ENCODE assay signal across 16 cellular contexts in the genomic region with DNA sequence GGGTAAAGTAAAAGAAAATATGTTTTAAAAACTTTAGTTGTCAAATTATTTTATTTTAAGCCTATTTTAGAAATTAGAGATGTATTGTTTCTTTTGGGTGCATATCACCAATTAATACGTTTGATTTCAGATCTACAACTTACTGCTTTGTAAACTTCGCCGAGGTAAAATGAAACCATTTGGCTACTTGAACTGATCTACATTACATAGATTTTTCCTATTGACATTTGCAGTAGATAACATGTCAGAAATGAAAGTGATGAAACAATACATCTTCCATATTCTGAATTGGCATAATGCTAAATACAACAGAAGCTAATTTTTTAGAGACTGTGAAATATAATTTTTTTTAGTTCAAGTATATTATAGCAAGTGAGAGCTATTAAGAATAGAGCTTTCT. TPM values are rescaled to one million over a fixed set of nuclear protein-coding genes. Genes with fewer than 3 reads are reported as not detected.
DNase-seq lines count a peak whose midpoint lies in the region; ATAC-seq, FAIRE-seq and TF ChIP-seq lines count a peak whose summit lies in the region.
"Had no signal": no experiment of that assay in that cellular context is flagged by ENCODE, and none has a peak within 500 bp of the region (broad histone marks: within the 10 kb centered on the region; RNA-seq: fewer than 3 reads in every experiment).

No MANE protein-coding gene starts in this region.

- H3K27ac Mint-ChIP-seq in stimulated activated naive CD8-positive, alpha-beta T cell treated with anti-CD3 and anti-CD28 coated beads, Interleukin-15, Interleukin-2, amounts not matched to agents 100 ng/mL and 50 ng/mL, for 24 hours: peak overlapping the region; percentile 47
- H3K27ac Mint-ChIP-seq in stimulated activated naive CD8-positive, alpha-beta T cell treated with anti-CD3 and anti-CD28 coated beads, Interleukin-15, amount 100 ng/mL, for 72 hours: no peak overlapping the region

- no peak overlapping the region for H3K4me2 ChIP-seq in GM23248 (ENCODE audit: unreplicated experiment)
- H3K4me2 ChIP-seq: BLaER1 treated with 17β-estradiol and CSF1 and Interleukin-3, amounts not matched to agents 10 nM and 100 nM had no signal

- no peaks in the 10 kb centered on the region for H3K9me3 Mint-ChIP-seq in stimulated activated naive CD8-positive, alpha-beta T cell treated with anti-CD3 and anti-CD28 coated beads, Interleukin-15, Interleukin-2, amounts not matched to agents 100 ng/mL and 50 ng/mL, for 24 hours
- no peaks in the 10 kb centered on the region for H3K9me3 Mint-ChIP-seq in stimulated activated naive CD8-positive, alpha-beta T cell treated with anti-CD3 and anti-CD28 coated beads, Interleukin-15, amount 100 ng/mL, for 72 hours
- H3K9me3 Mint-ChIP-seq: CD8-positive, alpha-beta memory T cell had no signal

- FAIRE-seq in colon (lab: Jason Lieb, UNC): peak; percentile 21
- FAIRE-seq: GM19239, H1, K562 had no signal

- H3K9ac ChIP-seq in GM23248: no peak overlapping the region
- H3K9ac ChIP-seq: BLaER1 treated with 17β-estradiol and CSF1 and Interleukin-3, amounts not matched to agents 10 nM and 100 nM had no signal

- H3K9me3 ChIP-seq in GM23248 (ENCODE audit: low read depth): no peaks in the 10 kb centered on the region
- H3K9me3 ChIP-seq: BLaER1 treated with 17β-estradiol and CSF1 and Interleukin-3, amounts not matched to agents 10 nM and 100 nM; Caco-2; HAP-1 had no signal

- POLR2A ChIA-PET in GM10248 (lab: Yijun Ruan, JAX): no interaction called here

- peaks cover 99% of the 10 kb centered on the region for H3K79me2 ChIP-seq in GM23248 (ENCODE audit: insufficient read depth)

- H3K4me3 ChIP-seq in GM23248: no peak overlapping the region
- H3K4me3 ChIP-seq: BLaER1 treated with 17β-estradiol and CSF1 and Interleukin-3, amounts not matched to agents 10 nM and 100 nM; HAP-1; K562 had no signal

- H3K4me1 Mint-ChIP-seq in stimulated activated naive CD8-positive, alpha-beta T cell treated with anti-CD3 and anti-CD28 coated beads, Interleukin-15, Interleukin-2, amounts not matched to agents 100 ng/mL and 50 ng/mL, for 24 hours (ENCODE audit: low read depth): peaks cover 44% of the 10 kb centered on the region
- peaks cover 46% of the 10 kb centered on the region for H3K4me1 Mint-ChIP-seq in stimulated activated naive CD8-positive, alpha-beta T cell treated with anti-CD3 and anti-CD28 coated beads, Interleukin-15, amount 100 ng/mL, for 72 hours

- CTCF ChIA-PET in GM10248 (lab: Yijun Ruan, JAX): no interaction called here

- H3K27me3 Mint-ChIP-seq in stimulated activated naive CD8-positive, alpha-beta T cell treated with anti-CD3 and anti-CD28 coated beads, Interleukin-15, Interleukin-2, amounts not matched to agents 100 ng/mL and 50 ng/mL, for 24 hours: no peaks in the 10 kb centered on the region
- no peaks in the 10 kb centered on the region for H3K27me3 Mint-ChIP-seq in stimulated activated naive CD8-positive, alpha-beta T cell treated with anti-CD3 and anti-CD28 coated beads, Interleukin-15, amount 100 ng/mL, for 72 hours
- H3K27me3 Mint-ChIP-seq: CD8-positive, alpha-beta memory T cell had no signal

- H2AFZ ChIP-seq in GM23248: no peak overlapping the region

- no peaks in the 10 kb centered on the region for H3K9me2 ChIP-seq in GM23248 (ENCODE audit: insufficient read depth)

- H3K27ac ChIP-seq in GM23248: 0 out of 2 replicates have a peak overlapping the region, but pooled peaks have one; percentile 8
- H3K27ac ChIP-seq: BLaER1 treated with 17β-estradiol and CSF1 and Interleukin-3, amounts not matched to agents 10 nM and 100 nM had no signal

- peaks cover 78% of the 10 kb centered on the region for H3K36me3 Mint-ChIP-seq in stimulated activated naive CD8-positive, alpha-beta T cell treated with anti-CD3 and anti-CD28 coated beads, Interleukin-15, Interleukin-2, amounts not matched to agents 100 ng/mL and 50 ng/mL, for 24 hours (ENCODE audit: low read depth)

- peaks cover 13% of the 10 kb centered on the region for H3K4me1 ChIP-seq in GM23248 (ENCODE audit: insufficient read depth)
- H3K4me1 ChIP-seq: BLaER1 treated with 17β-estradiol and CSF1 and Interleukin-3, amounts not matched to agents 10 nM and 100 nM had no signal

- no peak for TF ChIP-seq CTCF in GM10248 (IDR thresholded peaks at IDR 0.05; ENCODE audit: control extremely low read depth, extremely low read depth, low read depth, missing control alignments)

- 97 to 98% methylated on average over 3 of the region's 3 CpGs for WGBS in GM23248 (ENCODE audit: low coverage in 1 of 2, low lambda C conversion rate in 2 of 2, missing lambda C conversion rate in 2 of 2), 2 experiments

- no peaks in the 10 kb centered on the region for H3K27me3 ChIP-seq in GM23248 (replicated peaks; ENCODE audit: insufficient read depth)
- H3K27me3 ChIP-seq: BLaER1 treated with 17β-estradiol and CSF1 and Interleukin-3, amounts not matched to agents 10 nM and 100 nM had no signal

- in situ Hi-C loops in GM23248 (cut with MboI): no loop called here

- DNase-seq in stimulated activated naive CD8-positive, alpha-beta T cell treated with anti-CD3 and anti-CD28 coated beads, Interleukin-15, amount 100 ng/mL, for 72 hours: no peak
- DNase-seq in GM23248 (no peak), DMS79 (lab: John Stamatoyannopoulos, UW) (no peak), GM10248 (ENCODE audit: extremely low spot score) (no peak)
- DNase-seq: ACHN; Caco-2; CD8-positive, alpha-beta memory T cell; DMS53 had no signal

- no peak overlapping the region for H3K4me3 Mint-ChIP-seq in stimulated activated naive CD8-positive, alpha-beta T cell treated with anti-CD3 and anti-CD28 coated beads, Interleukin-15, Interleukin-2, amounts not matched to agents 100 ng/mL and 50 ng/mL, for 24 hours
- H3K4me3 Mint-ChIP-seq in stimulated activated naive CD8-positive, alpha-beta T cell treated with anti-CD3 and anti-CD28 coated beads, Interleukin-15, amount 100 ng/mL, for 72 hours: no peak overlapping the region
- H3K4me3 Mint-ChIP-seq: CD8-positive, alpha-beta memory T cell had no signal

- 0 out of 2 replicates have a peak, but pooled peaks cover 6% of the 10 kb centered on the region for H4K20me1 ChIP-seq in GM23248 (ENCODE audit: insufficient read depth)
- H4K20me1 ChIP-seq: BLaER1 treated with 17β-estradiol and CSF1 and Interleukin-3, amounts not matched to agents 10 nM and 100 nM had no signal

- ATAC-seq in stimulated activated naive CD8-positive, alpha-beta T cell treated with anti-CD3 and anti-CD28 coated beads, Interleukin-15, amount 100 ng/mL, for 72 hours: no peak
- no peak for ATAC-seq in HG02588 (IDR thresholded peaks at IDR 0.05; ENCODE audit: unreplicated experiment)
- ATAC-seq: K562 had no signal

- peaks cover 91% of the 10 kb centered on the region for H3F3A ChIP-seq in GM23248 (ENCODE audit: insufficient read depth)

- H3K36me3 ChIP-seq in GM23248 (ENCODE audit: low read depth): peaks cover 99% of the 10 kb centered on the region

RNA-seq across cellular contexts. Expression of a gene that starts 39.5 kb away (rescaled TPM):
- total RNA-seq in GM23248 (2014; rRNA removed; shearing (Covaris generic)): 362 and 426 TPM in 2 replicates
- polyA plus RNA-seq in GM23248 (2016; fragmentation: Nextera tagmentation; extraction: Ambion mirVana): 81.0 and 96.0 TPM in 2 replicates
